ENCODE assay signal across 10 cellular contexts in the genomic region with DNA sequence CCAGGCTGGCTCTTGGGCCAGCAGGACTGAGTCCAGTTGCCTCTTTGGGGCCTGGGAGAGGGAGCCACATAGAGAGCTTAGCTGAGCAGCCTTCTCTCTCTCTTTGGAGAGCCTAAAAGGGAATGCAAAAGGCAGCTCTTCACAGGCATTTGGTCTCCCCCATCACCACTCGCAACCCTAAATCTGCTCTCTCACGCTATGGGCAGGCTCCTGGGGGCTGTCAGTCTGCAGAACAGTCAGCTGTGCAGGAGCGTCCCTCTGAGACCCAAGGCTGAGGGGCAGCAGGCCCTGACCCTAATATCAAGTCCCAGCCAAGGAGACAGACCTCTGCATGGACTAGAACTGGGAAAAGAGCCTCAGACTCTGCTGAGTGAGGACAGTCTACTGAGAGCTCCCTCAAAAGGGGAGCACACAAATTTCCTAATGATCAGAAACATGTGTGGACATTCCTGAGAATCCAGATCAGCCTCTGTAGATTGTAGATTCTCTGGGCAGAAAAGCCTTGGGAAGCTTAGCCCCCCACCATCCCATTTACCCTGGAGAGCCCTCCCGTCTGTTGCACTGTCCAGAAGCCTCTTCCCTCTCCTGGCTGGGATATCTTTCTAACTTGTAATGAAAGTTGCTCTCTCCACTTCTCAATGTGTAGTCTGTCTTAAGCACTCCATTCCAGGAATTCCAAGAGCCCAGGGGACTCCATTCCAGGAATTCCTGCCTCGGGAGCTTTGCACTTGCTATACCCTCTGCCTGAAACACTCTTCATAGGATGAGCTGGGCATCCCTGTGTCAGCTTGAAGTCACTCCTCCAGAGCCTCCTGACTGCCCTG.
A peak's percentile ranks its signal among the peaks of the same experiment; 100 is the strongest.
DNase-seq lines count a peak whose midpoint lies in the region; ATAC-seq, FAIRE-seq and TF ChIP-seq lines count a peak whose summit lies in the region.
"Had no signal": no experiment of that assay in that cellular context is flagged by ENCODE, and none has a peak within 500 bp of the region (broad histone marks: within the 10 kb centered on the region; RNA-seq: fewer than 3 reads in every experiment).

No MANE protein-coding gene starts in this region.

- peak overlapping the region; percentile 15; the same call in 1 of the 3 replicates for H3K4me2 ChIP-seq in A549

- CTCF ChIA-PET in A549 (lab: Yijun Ruan, JAX) = interaction anchor here (0.7 to 3.9 kb wide), 5 partner anchors 7 to 1427 kb away, joined by 3 to 21 read pairs (median 10); no protein-coding TSS in a partner anchor
- CTCF ChIA-PET in activated CD4-positive, alpha-beta T cell treated with anti-CD3 and anti-CD28 coated beads for 36 hours (lab: Charles Lee) = interaction anchor here (0.6 to 1.2 kb wide), 3 partner anchors 16 to 131 kb away, joined by 3 to 4 read pairs (median 3); no protein-coding TSS in a partner anchor

- no peak for TF ChIP-seq RAD21 in A549 (conservative IDR thresholded peaks at IDR 0.05 in 1 of 2, IDR thresholded peaks at IDR 0.05 in 1 of 2)

- H3K4me3 Mint-ChIP-seq in HFFc6 = peak overlapping the region; percentile 63
- no peak overlapping the region for H3K4me3 Mint-ChIP-seq in activated CD4-positive, alpha-beta T cell treated with anti-CD3 and anti-CD28 coated beads for 36 hours

- no peaks in the 10 kb centered on the region for H3K36me3 Mint-ChIP-seq in HFFc6 (ENCODE audit: low read depth)
- H3K36me3 Mint-ChIP-seq in activated CD4-positive, alpha-beta T cell treated with anti-CD3 and anti-CD28 coated beads for 36 hours (ENCODE audit: low read depth) = no peaks in the 10 kb centered on the region

- no peaks in the 10 kb centered on the region for H3K4me1 ChIP-seq in A549
- H3K4me1 ChIP-seq: pancreas had no signal

- H3K4me1 Mint-ChIP-seq in HFFc6 (ENCODE audit: low read depth) = peaks cover 26% of the 10 kb centered on the region
- H3K4me1 Mint-ChIP-seq in activated CD4-positive, alpha-beta T cell treated with anti-CD3 and anti-CD28 coated beads for 36 hours = peaks cover 6% of the 10 kb centered on the region

- H3K27ac ChIP-seq in A549 = no peak overlapping the region
- H3K27ac ChIP-seq: pancreas had no signal

- peak; percentile 53 to 75 for ATAC-seq in A549
- ATAC-seq in activated CD4-positive, alpha-beta T cell treated with anti-CD3 and anti-CD28 coated beads for 36 hours = no peak
- no peak for ATAC-seq in GM19397 (IDR thresholded peaks at IDR 0.05; ENCODE audit: unreplicated experiment)
- ATAC-seq in HG03045 (IDR thresholded peaks at IDR 0.05; ENCODE audit: unreplicated experiment) = no peak

- POLR2A ChIA-PET in A549 (lab: Yijun Ruan, JAX) = no interaction called here
- POLR2A ChIA-PET in activated CD4-positive, alpha-beta T cell treated with anti-CD3 and anti-CD28 coated beads for 36 hours (lab: Charles Lee) = no interaction called here

- no peaks in the 10 kb centered on the region for H3K9me3 ChIP-seq in A549
- H3K9me3 ChIP-seq: pancreas had no signal

- no peaks in the 10 kb centered on the region for H3K9me3 Mint-ChIP-seq in HFFc6
- H3K9me3 Mint-ChIP-seq in activated CD4-positive, alpha-beta T cell treated with anti-CD3 and anti-CD28 coated beads for 36 hours (ENCODE audit: low read depth) = no peaks in the 10 kb centered on the region

- FAIRE-seq in A549 (lab: Jason Lieb, UNC) = no peak
- FAIRE-seq: pancreas had no signal

- H3K4me3 ChIP-seq in A549 = no peak overlapping the region
- H3K4me3 ChIP-seq: ascending aorta, pancreas had no signal

- intact Hi-C loops in activated CD4-positive, alpha-beta T cell treated with anti-CD3 and anti-CD28 coated beads for 36 hours (cut with DNase I, micrococcal nuclease) = no loop called here

- H3K27ac Mint-ChIP-seq in HFFc6 = peak overlapping the region; percentile 53; the same call in 1 of the 2 replicates
- H3K27ac Mint-ChIP-seq in activated CD4-positive, alpha-beta T cell treated with anti-CD3 and anti-CD28 coated beads for 36 hours = no peak overlapping the region

- TF ChIP-seq EP300 in A549 (IDR thresholded peaks at IDR 0.05) = no peak

- no peak for TF ChIP-seq CTCF in A549 (IDR thresholded peaks at IDR 0.05)
- TF ChIP-seq CTCF in HFFc6 (IDR thresholded peaks at IDR 0.05) = no peak

- DNase-seq in A549 (ENCODE audit: low read depth in 1 of 2, low spot score in 1 of 2) = peak in 1 of 2 experiments; percentile 22
- DNase-seq in HFFc6 = peak; percentile 46
- DNase-seq in cerebellar cortex (ENCODE audit: low spot score) = peak; percentile 77
- peak; percentile 65 for DNase-seq in kidney glomerular epithelial cell (lab: John Stamatoyannopoulos, UW)
- no peak for DNase-seq in activated CD4-positive, alpha-beta T cell treated with anti-CD3 and anti-CD28 coated beads for 36 hours
- no peak for DNase-seq in NCI-H82 treated with DMSO at 0.1 percent for 48 hours (lab: John Stamatoyannopoulos, UW; ENCODE audit: unreplicated experiment)
- DNase-seq: pancreas had no signal

- TF ChIP-seq POLR2A in A549 (IDR thresholded peaks at IDR 0.05; ENCODE audit: low read length) = no peak

- WGBS in A549 (ENCODE audit: missing lambda C conversion rate) = 31% methylated on average over 5 of the region's 5 CpGs

- no peaks in the 10 kb centered on the region; the same call in 1 of the 2 replicates for H3K27me3 Mint-ChIP-seq in HFFc6 (ENCODE audit: insufficient read depth)
- no peaks in the 10 kb centered on the region for H3K27me3 Mint-ChIP-seq in activated CD4-positive, alpha-beta T cell treated with anti-CD3 and anti-CD28 coated beads for 36 hours

TF ChIP-seq in A549, 52 proteins besides CTCF, POLR2A, EP300 and RAD21:
- TF ChIP-seq CEBPB (IDR thresholded peaks at IDR 0.05) (no peak), ZSCAN20 (CRISPR knock-in tag; IDR thresholded peaks at IDR 0.05) (no peak)

Comparison
In these comparisons a context has a peak if more than half of its experiments do, and no peak if none do; other contexts are left out.
1. ATAC-seq: peak in A549 (2 of 2); none in activated CD4-positive, alpha-beta T cell treated with anti-CD3 and anti-CD28 coated beads for 36 hours (single experiment), GM19397 (single experiment) and HG03045 (single experiment).
2. DNase-seq: peak in HFFc6 (single experiment), cerebellar cortex (single experiment) and kidney glomerular epithelial cell (single experiment); none in activated CD4-positive, alpha-beta T cell treated with anti-CD3 and anti-CD28 coated beads for 36 hours (single experiment) and NCI-H82 treated with DMSO at 0.1 percent for 48 hours (single experiment).